Comparison of ENCODE assay signal across 25 cellular contexts in the genomic region with DNA sequence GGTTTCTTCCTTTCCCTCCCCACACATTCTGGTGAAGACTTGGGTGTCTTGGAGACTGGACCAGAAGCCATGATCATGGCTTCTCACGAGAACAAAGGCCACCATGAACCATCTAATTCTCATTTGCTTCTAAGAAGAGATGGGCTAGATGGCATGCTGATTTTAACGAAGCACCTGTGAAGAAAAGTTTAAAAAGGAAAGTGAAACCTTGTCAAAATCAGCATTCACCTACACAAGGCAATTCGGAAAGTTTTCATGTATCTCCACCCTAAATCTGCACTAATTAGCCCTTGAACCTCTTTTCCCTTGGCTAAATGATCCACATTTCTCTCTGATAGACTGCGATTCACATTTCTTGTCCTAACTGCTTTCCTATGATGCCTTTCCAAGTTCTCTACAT.
DNase-seq lines count a peak whose midpoint lies in the region; ATAC-seq and TF ChIP-seq lines count a peak whose summit lies in the region.
"Had no signal": no experiment of that assay in that cellular context is flagged by ENCODE, and none has a peak within 500 bp of the region (broad histone marks: within the 10 kb centered on the region; RNA-seq: fewer than 3 reads in every experiment).

No MANE protein-coding gene starts in this region.

- ATAC-seq in activated CD8-positive, alpha-beta T cell treated with anti-CD3 and anti-CD28 coated beads for 36 hours = peak; percentile 47
- no peak for ATAC-seq in activated CD8-positive, alpha-beta T cell treated with anti-CD3 and anti-CD28 coated beads, Interleukin-2, amount 10 ng/mL, durations not matched to agents 7 days and 5 days
- peak; percentile 26 for ATAC-seq in CD4-positive, alpha-beta T cell (ENCODE audit: poor library complexity)
- no peak for ATAC-seq in memory B cell (ENCODE audit: low read depth)
- ATAC-seq: lower lobe of right lung, mucosa of descending colon had no signal

- POLR2A ChIA-PET in activated CD8-positive, alpha-beta T cell treated with anti-CD3 and anti-CD28 coated beads for 36 hours (lab: Charles Lee) = no interaction called here
- POLR2A ChIA-PET in activated CD8-positive, alpha-beta T cell treated with anti-CD3 and anti-CD28 coated beads, Interleukin-2, amount 10 ng/mL, durations not matched to agents 7 days and 5 days (lab: Charles Lee) = no interaction called here
- POLR2A ChIA-PET in CD4-positive, alpha-beta T cell (lab: Charles Lee) = interaction anchor here (0.7 kb wide), 1 partner anchor 29 kb away, joined by 4 read pairs; no protein-coding TSS in a partner anchor

- CTCF ChIA-PET in activated CD8-positive, alpha-beta T cell treated with anti-CD3 and anti-CD28 coated beads for 36 hours (lab: Charles Lee) = no interaction called here
- CTCF ChIA-PET in activated CD8-positive, alpha-beta T cell treated with anti-CD3 and anti-CD28 coated beads, Interleukin-2, amount 10 ng/mL, durations not matched to agents 7 days and 5 days (lab: Charles Lee) = no interaction called here
- CTCF ChIA-PET in CD4-positive, alpha-beta T cell (lab: Charles Lee) = no interaction called here

- no peak for TF ChIP-seq CTCF in activated CD8-positive, alpha-beta T cell treated with anti-CD3 and anti-CD28 coated beads for 36 hours (IDR thresholded peaks at IDR 0.05)
- no peak for TF ChIP-seq CTCF in CD4-positive, alpha-beta T cell (IDR thresholded peaks at IDR 0.05)

- no peak overlapping the region for H3K4me3 Mint-ChIP-seq in activated CD8-positive, alpha-beta T cell treated with anti-CD3 and anti-CD28 coated beads for 36 hours
- H3K4me3 Mint-ChIP-seq in activated CD8-positive, alpha-beta T cell treated with anti-CD3 and anti-CD28 coated beads, Interleukin-2, amount 10 ng/mL, durations not matched to agents 7 days and 5 days = no peak overlapping the region
- peak overlapping the region; percentile 62 for H3K4me3 Mint-ChIP-seq in CD4-positive, alpha-beta T cell
- H3K4me3 Mint-ChIP-seq in T-helper 2 cell treated with Interferon-gamma antibody and Interleukin-4, amounts not matched to agents 5 μg/mL and 100 μg/mL, for 36 hours = peak overlapping the region; percentile 52
- peak overlapping the region; percentile 30 for H3K4me3 Mint-ChIP-seq in memory B cell
- H3K4me3 Mint-ChIP-seq: IgD-negative memory B cell, type B pancreatic cell had no signal

- H3K9me3 Mint-ChIP-seq in activated CD8-positive, alpha-beta T cell treated with anti-CD3 and anti-CD28 coated beads for 36 hours = no peaks in the 10 kb centered on the region
- no peaks in the 10 kb centered on the region for H3K9me3 Mint-ChIP-seq in activated CD8-positive, alpha-beta T cell treated with anti-CD3 and anti-CD28 coated beads, Interleukin-2, amount 10 ng/mL, durations not matched to agents 7 days and 5 days (ENCODE audit: insufficient read depth)
- no peaks in the 10 kb centered on the region for H3K9me3 Mint-ChIP-seq in CD4-positive, alpha-beta T cell
- H3K9me3 Mint-ChIP-seq in T-helper 2 cell treated with Interferon-gamma antibody and Interleukin-4, amounts not matched to agents 5 μg/mL and 100 μg/mL, for 36 hours = no peaks in the 10 kb centered on the region
- no peaks in the 10 kb centered on the region for H3K9me3 Mint-ChIP-seq in memory B cell
- H3K9me3 Mint-ChIP-seq: IgD-negative memory B cell, type B pancreatic cell had no signal

- H3K27ac Mint-ChIP-seq in activated CD8-positive, alpha-beta T cell treated with anti-CD3 and anti-CD28 coated beads for 36 hours = peak overlapping the region; percentile 15
- H3K27ac Mint-ChIP-seq in activated CD8-positive, alpha-beta T cell treated with anti-CD3 and anti-CD28 coated beads, Interleukin-2, amount 10 ng/mL, durations not matched to agents 7 days and 5 days = no peak overlapping the region
- H3K27ac Mint-ChIP-seq in CD4-positive, alpha-beta T cell = peak overlapping the region; percentile 24
- no peak overlapping the region for H3K27ac Mint-ChIP-seq in T-helper 2 cell treated with Interferon-gamma antibody and Interleukin-4, amounts not matched to agents 5 μg/mL and 100 μg/mL, for 36 hours
- no peak overlapping the region for H3K27ac Mint-ChIP-seq in memory B cell
- H3K27ac Mint-ChIP-seq: IgD-negative memory B cell, progenitor cell of endocrine pancreas, type B pancreatic cell had no signal

- H3K27ac ChIP-seq in CD4-positive, alpha-beta T cell (ENCODE audit: low read depth, low read length) = no peak overlapping the region
- H3K27ac ChIP-seq: lower lobe of right lung, neutrophil, sigmoid colon had no signal

- no peaks in the 10 kb centered on the region for H3K27me3 ChIP-seq in CD4-positive, alpha-beta T cell (ENCODE audit: control insufficient read depth, insufficient read depth, low read length)
- H3K27me3 ChIP-seq: BE2C, neutrophil, sigmoid colon had no signal

- peaks cover 3% of the 10 kb centered on the region for H3K36me3 Mint-ChIP-seq in activated CD8-positive, alpha-beta T cell treated with anti-CD3 and anti-CD28 coated beads for 36 hours (ENCODE audit: low read depth)
- no peaks in the 10 kb centered on the region for H3K36me3 Mint-ChIP-seq in activated CD8-positive, alpha-beta T cell treated with anti-CD3 and anti-CD28 coated beads, Interleukin-2, amount 10 ng/mL, durations not matched to agents 7 days and 5 days (ENCODE audit: low read depth)
- peaks cover 24% of the 10 kb centered on the region for H3K36me3 Mint-ChIP-seq in CD4-positive, alpha-beta T cell (ENCODE audit: low read depth)
- H3K36me3 Mint-ChIP-seq in T-helper 2 cell treated with Interferon-gamma antibody and Interleukin-4, amounts not matched to agents 5 μg/mL and 100 μg/mL, for 36 hours (ENCODE audit: low read depth) = no peaks in the 10 kb centered on the region
- H3K36me3 Mint-ChIP-seq in memory B cell = no peaks in the 10 kb centered on the region
- H3K36me3 Mint-ChIP-seq: IgD-negative memory B cell had no signal

- no peak for DNase-seq in activated CD8-positive, alpha-beta T cell treated with anti-CD3 and anti-CD28 coated beads for 36 hours
- no peak for DNase-seq in activated CD8-positive, alpha-beta T cell treated with anti-CD3 and anti-CD28 coated beads, Interleukin-2, amount 10 ng/mL, durations not matched to agents 7 days and 5 days
- DNase-seq in CD4-positive, alpha-beta T cell = no peak
- DNase-seq in T-helper 2 cell treated with Interferon-gamma antibody and Interleukin-4, amounts not matched to agents 5 μg/mL and 100 μg/mL, for 36 hours (ENCODE audit: low spot score) = no peak
- no peak for DNase-seq in memory B cell (ENCODE audit: low spot score in 2 of 2)
- no peak for DNase-seq in DMS53 (lab: John Stamatoyannopoulos, UW)
- DNase-seq in activated gamma-delta T cell (lab: John Stamatoyannopoulos, UW) = no peak
- DNase-seq in head of caudate nucleus = no peak
- DNase-seq: amniotic stem cell; BE2C; kidney; lower lobe of right lung; mucosa of descending colon; NCI-H1105; NCI-H2029 treated with DMSO at 0.1 percent for 48 hours; NCI-H345; NCI-H748 treated with DMSO at 0.1 percent for 48 hours; sigmoid colon; SK-N-SH; stimulated activated CD4-positive, alpha-beta T cell treated with anti-CD3 and anti-CD28 coated beads, Interleukin-15, amount 100 ng/mL, for 24 hours; T-helper 9 cell had no signal

- no peaks in the 10 kb centered on the region for H3K27me3 Mint-ChIP-seq in activated CD8-positive, alpha-beta T cell treated with anti-CD3 and anti-CD28 coated beads for 36 hours
- no peaks in the 10 kb centered on the region for H3K27me3 Mint-ChIP-seq in activated CD8-positive, alpha-beta T cell treated with anti-CD3 and anti-CD28 coated beads, Interleukin-2, amount 10 ng/mL, durations not matched to agents 7 days and 5 days (ENCODE audit: low read depth)
- H3K27me3 Mint-ChIP-seq in CD4-positive, alpha-beta T cell = no peaks in the 10 kb centered on the region
- H3K27me3 Mint-ChIP-seq in T-helper 2 cell treated with Interferon-gamma antibody and Interleukin-4, amounts not matched to agents 5 μg/mL and 100 μg/mL, for 36 hours (ENCODE audit: low read depth) = no peaks in the 10 kb centered on the region
- H3K27me3 Mint-ChIP-seq in memory B cell = peaks cover 9% of the 10 kb centered on the region
- H3K27me3 Mint-ChIP-seq: progenitor cell of endocrine pancreas, type B pancreatic cell had no signal

- intact Hi-C loops in activated CD8-positive, alpha-beta T cell treated with anti-CD3 and anti-CD28 coated beads for 36 hours (cut with micrococcal nuclease) = no loop called here
- intact Hi-C loops in CD4-positive, alpha-beta T cell (cut with DNase I, micrococcal nuclease) = no loop called here
- intact Hi-C loops in head of caudate nucleus (cut with DNase I) = no loop called here

- peaks cover 14% of the 10 kb centered on the region for H3K4me1 Mint-ChIP-seq in activated CD8-positive, alpha-beta T cell treated with anti-CD3 and anti-CD28 coated beads for 36 hours (ENCODE audit: low read depth)
- peaks cover 14% of the 10 kb centered on the region for H3K4me1 Mint-ChIP-seq in activated CD8-positive, alpha-beta T cell treated with anti-CD3 and anti-CD28 coated beads, Interleukin-2, amount 10 ng/mL, durations not matched to agents 7 days and 5 days (ENCODE audit: low read depth)
- H3K4me1 Mint-ChIP-seq in CD4-positive, alpha-beta T cell (ENCODE audit: low read depth) = peaks cover 26% of the 10 kb centered on the region
- peaks cover 12% of the 10 kb centered on the region for H3K4me1 Mint-ChIP-seq in T-helper 2 cell treated with Interferon-gamma antibody and Interleukin-4, amounts not matched to agents 5 μg/mL and 100 μg/mL, for 36 hours (ENCODE audit: low read depth)
- H3K4me1 Mint-ChIP-seq in memory B cell = peaks cover 10% of the 10 kb centered on the region

- no peaks in the 10 kb centered on the region for H3K9me3 ChIP-seq in CD4-positive, alpha-beta T cell (ENCODE audit: control insufficient read depth, low read length)
- H3K9me3 ChIP-seq: BE2C, lower lobe of right lung, mucosa of descending colon, neutrophil, sigmoid colon, SK-N-SH had no signal

Comparison
In these comparisons a context has a peak if more than half of its experiments do, and no peak if none do; other contexts are left out.
1. ATAC-seq: peak in activated CD8-positive, alpha-beta T cell treated with anti-CD3 and anti-CD28 coated beads for 36 hours (single experiment) and CD4-positive, alpha-beta T cell (single experiment); none in activated CD8-positive, alpha-beta T cell treated with anti-CD3 and anti-CD28 coated beads, Interleukin-2, amount 10 ng/mL, durations not matched to agents 7 days and 5 days (single experiment) and memory B cell (single experiment).
2. H3K27ac Mint-ChIP-seq: peak in activated CD8-positive, alpha-beta T cell treated with anti-CD3 and anti-CD28 coated beads for 36 hours (single experiment) and CD4-positive, alpha-beta T cell (single experiment); none in activated CD8-positive, alpha-beta T cell treated with anti-CD3 and anti-CD28 coated beads, Interleukin-2, amount 10 ng/mL, durations not matched to agents 7 days and 5 days (single experiment), T-helper 2 cell treated with Interferon-gamma antibody and Interleukin-4, amounts not matched to agents 5 μg/mL and 100 μg/mL, for 36 hours (single experiment) and memory B cell (single experiment).
3. H3K4me3 Mint-ChIP-seq: peak in CD4-positive, alpha-beta T cell (single experiment), T-helper 2 cell treated with Interferon-gamma antibody and Interleukin-4, amounts not matched to agents 5 μg/mL and 100 μg/mL, for 36 hours (single experiment) and memory B cell (single experiment); none in activated CD8-positive, alpha-beta T cell treated with anti-CD3 and anti-CD28 coated beads for 36 hours (single experiment) and activated CD8-positive, alpha-beta T cell treated with anti-CD3 and anti-CD28 coated beads, Interleukin-2, amount 10 ng/mL, durations not matched to agents 7 days and 5 days (single experiment).